8 cellular contexts compared by ENCODE assay signal in the genomic region with DNA sequence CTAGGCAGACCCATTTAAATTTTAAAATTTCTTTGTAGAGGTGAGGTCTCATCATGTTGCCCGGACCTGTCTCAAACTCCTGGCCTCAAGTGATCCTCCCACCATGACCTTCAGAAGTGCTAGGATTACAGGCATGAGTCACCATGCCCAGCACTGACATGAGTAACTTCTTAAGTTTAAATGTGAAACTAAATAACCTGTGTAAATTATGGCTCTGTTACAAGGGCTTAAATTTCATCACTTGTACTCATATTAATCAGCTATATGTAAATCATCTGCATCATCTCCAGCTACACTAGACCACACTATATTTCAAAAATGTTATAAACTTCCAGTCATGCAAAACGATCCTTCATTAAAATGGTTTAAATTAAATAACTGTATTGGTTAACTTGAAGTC. TPM values are rescaled to one million over a fixed set of nuclear protein-coding genes. Genes with fewer than 3 reads are reported as not detected.
DNase-seq lines count a peak whose midpoint lies in the region; ATAC-seq and TF ChIP-seq lines count a peak whose summit lies in the region.

No MANE protein-coding gene starts in this region.

- TF ChIP-seq CTCF in HEK293 (tag by site-specific recombination; IDR thresholded peaks at IDR 0.05), result no peak

- CTCF ChIA-PET in HEK293 (lab: Yijun Ruan, JAX), result interaction anchor here (0.5 to 1.4 kb wide), 3 partner anchors 18 to 419 kb away, joined by 3 to 4 read pairs (median 3); no protein-coding TSS in a partner anchor

- peaks cover 13 to 20% of the 10 kb centered on the region in 2 experiments for H3K36me3 ChIP-seq in HEK293 (ENCODE audit: control insufficient read depth in 2 of 2, insufficient read depth in 1 of 2, low read length in 2 of 2)

- H3K27ac ChIP-seq in HEK293 (ENCODE audit: extremely low read depth, low read depth, low read length), result no peak overlapping the region

- POLR2A ChIA-PET in HEK293 (lab: Yijun Ruan, JAX), result interaction anchor here (0.6 kb wide), 1 partner anchor 85 kb away, joined by 4 read pairs; no protein-coding TSS in a partner anchor

- in situ Hi-C loops in SK-MEL-5 (cut with HindIII; ENCODE audit: low pct_unique_long_range_greater_than_20kb, low sequenced_read_pairs), result no loop called here

- DNase-seq in Daoy (ENCODE audit: low read depth) (peak; percentile 60), SK-MEL-5 (ENCODE audit: low read depth, low spot score) (peak; percentile 13), fibroblast of peridontal ligament (ENCODE audit: extremely low read depth) (peak; percentile 85), stromal cell of bone marrow (ENCODE audit: low read depth) (peak; percentile 54), KG1 (lab: John Stamatoyannopoulos, UW) (no peak), NCI-H510A (lab: John Stamatoyannopoulos, UW) (no peak)

- ATAC-seq in GM21360 (IDR thresholded peaks at IDR 0.05; ENCODE audit: unreplicated experiment), result no peak

- no peaks in the 10 kb centered on the region for H3K9me3 ChIP-seq in HEK293 (ENCODE audit: control insufficient read depth, insufficient read depth, low read depth, low read length)

- peaks cover 19% of the 10 kb centered on the region for H3K4me1 ChIP-seq in HEK293 (ENCODE audit: control insufficient read depth, insufficient read depth, low read length)

- H3K4me3 ChIP-seq in HEK293 (ENCODE audit: low read depth, low read length), result no peak overlapping the region

TF ChIP-seq in HEK293, 187 proteins besides CTCF, POLR2A, EP300 and RAD21 (continues in another document):
- TF ChIP-seq ZNF416 (tag by site-specific recombination; IDR thresholded peaks at IDR 0.05), result no peak
- TF ChIP-seq ZIC2 (tag by site-specific recombination; IDR thresholded peaks at IDR 0.05), result no peak
- peak; percentile 82 for TF ChIP-seq ZFP69B (tag by site-specific recombination; IDR thresholded peaks at IDR 0.05)
- TF ChIP-seq ZNF549 (tag by site-specific recombination; IDR thresholded peaks at IDR 0.05), result no peak
- peak; percentile 80 for TF ChIP-seq KLF10 (tag by site-specific recombination; IDR thresholded peaks at IDR 0.05)
- TF ChIP-seq WT1 (tag by site-specific recombination; IDR thresholded peaks at IDR 0.05), result peak; percentile 93
- TF ChIP-seq ZFHX2 (tag by site-specific recombination; conservative IDR thresholded peaks at IDR 0.05), result no peak
- TF ChIP-seq, protein P1, sequence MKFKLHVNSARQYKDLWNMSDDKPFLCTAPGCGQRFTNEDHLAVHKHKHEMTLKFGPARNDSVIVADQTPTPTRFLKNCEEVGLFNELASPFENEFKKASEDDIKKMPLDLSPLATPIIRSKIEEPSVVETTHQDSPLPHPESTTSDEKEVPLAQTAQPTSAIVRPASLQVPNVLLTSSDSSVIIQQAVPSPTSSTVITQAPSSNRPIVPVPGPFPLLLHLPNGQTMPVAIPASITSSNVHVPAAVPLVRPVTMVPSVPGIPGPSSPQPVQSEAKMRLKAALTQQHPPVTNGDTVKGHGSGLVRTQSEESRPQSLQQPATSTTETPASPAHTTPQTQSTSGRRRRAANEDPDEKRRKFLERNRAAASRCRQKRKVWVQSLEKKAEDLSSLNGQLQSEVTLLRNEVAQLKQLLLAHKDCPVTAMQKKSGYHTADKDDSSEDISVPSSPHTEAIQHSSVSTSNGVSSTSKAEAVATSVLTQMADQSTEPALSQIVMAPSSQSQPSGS (tag by site-specific recombination; IDR thresholded peaks at IDR 0.05; ENCODE audit: low read depth), result 0 out of 2 replicates have a peak, but pooled peaks have one; percentile 30
- TF ChIP-seq, protein P2, sequence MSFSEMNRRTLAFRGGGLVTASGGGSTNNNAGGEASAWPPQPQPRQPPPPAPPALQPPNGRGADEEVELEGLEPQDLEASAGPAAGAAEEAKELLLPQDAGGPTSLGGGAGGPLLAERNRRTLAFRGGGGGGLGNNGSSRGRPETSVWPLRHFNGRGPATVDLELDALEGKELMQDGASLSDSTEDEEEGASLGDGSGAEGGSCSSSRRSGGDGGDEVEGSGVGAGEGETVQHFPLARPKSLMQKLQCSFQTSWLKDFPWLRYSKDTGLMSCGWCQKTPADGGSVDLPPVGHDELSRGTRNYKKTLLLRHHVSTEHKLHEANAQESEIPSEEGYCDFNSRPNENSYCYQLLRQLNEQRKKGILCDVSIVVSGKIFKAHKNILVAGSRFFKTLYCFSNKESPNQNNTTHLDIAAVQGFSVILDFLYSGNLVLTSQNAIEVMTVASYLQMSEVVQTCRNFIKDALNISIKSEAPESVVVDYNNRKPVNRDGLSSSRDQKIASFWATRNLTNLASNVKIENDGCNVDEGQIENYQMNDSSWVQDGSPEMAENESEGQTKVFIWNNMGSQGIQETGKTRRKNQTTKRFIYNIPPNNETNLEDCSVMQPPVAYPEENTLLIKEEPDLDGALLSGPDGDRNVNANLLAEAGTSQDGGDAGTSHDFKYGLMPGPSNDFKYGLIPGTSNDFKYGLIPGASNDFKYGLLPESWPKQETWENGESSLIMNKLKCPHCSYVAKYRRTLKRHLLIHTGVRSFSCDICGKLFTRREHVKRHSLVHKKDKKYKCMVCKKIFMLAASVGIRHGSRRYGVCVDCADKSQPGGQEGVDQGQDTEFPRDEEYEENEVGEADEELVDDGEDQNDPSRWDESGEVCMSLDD (tag by site-specific recombination; IDR thresholded peaks at IDR 0.05), result no peak
- TF ChIP-seq, protein P3, sequence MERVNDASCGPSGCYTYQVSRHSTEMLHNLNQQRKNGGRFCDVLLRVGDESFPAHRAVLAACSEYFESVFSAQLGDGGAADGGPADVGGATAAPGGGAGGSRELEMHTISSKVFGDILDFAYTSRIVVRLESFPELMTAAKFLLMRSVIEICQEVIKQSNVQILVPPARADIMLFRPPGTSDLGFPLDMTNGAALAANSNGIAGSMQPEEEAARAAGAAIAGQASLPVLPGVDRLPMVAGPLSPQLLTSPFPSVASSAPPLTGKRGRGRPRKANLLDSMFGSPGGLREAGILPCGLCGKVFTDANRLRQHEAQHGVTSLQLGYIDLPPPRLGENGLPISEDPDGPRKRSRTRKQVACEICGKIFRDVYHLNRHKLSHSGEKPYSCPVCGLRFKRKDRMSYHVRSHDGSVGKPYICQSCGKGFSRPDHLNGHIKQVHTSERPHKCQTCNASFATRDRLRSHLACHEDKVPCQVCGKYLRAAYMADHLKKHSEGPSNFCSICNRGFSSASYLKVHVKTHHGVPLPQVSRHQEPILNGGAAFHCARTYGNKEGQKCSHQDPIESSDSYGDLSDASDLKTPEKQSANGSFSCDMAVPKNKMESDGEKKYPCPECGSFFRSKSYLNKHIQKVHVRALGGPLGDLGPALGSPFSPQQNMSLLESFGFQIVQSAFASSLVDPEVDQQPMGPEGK (tag by site-specific recombination; IDR thresholded peaks at IDR 0.05), result no peak
- no peak for TF ChIP-seq ZNF341 (tag by site-specific recombination; IDR thresholded peaks at IDR 0.05; ENCODE audit: low read depth)
- no peak for TF ChIP-seq ZNF112 (tag by site-specific recombination; IDR thresholded peaks at IDR 0.05)
- no peak for TF ChIP-seq ZNF621 (tag by site-specific recombination; IDR thresholded peaks at IDR 0.05)
- TF ChIP-seq ZNF561 (tag by site-specific recombination; IDR thresholded peaks at IDR 0.05; ENCODE audit: borderline replicate concordance), result peak; percentile 43; the same call in 1 of the 2 replicates
- peak; percentile 68; the same call in 1 of the 2 replicates for TF ChIP-seq ZNF394 (tag by site-specific recombination; IDR thresholded peaks at IDR 0.05; ENCODE audit: borderline replicate concordance)
- no peak for TF ChIP-seq ZNF837 (tag by site-specific recombination; IDR thresholded peaks at IDR 0.05)
- TF ChIP-seq ZNF366 (tag by site-specific recombination; conservative IDR thresholded peaks at IDR 0.05), result peak; percentile 91
- no peak for TF ChIP-seq ZNF121 (tag by site-specific recombination; IDR thresholded peaks at IDR 0.05)
- TF ChIP-seq GLI4 (tag by site-specific recombination; IDR thresholded peaks at IDR 0.05), result no peak
- no peak for TF ChIP-seq ZNF426 (tag by site-specific recombination; IDR thresholded peaks at IDR 0.05)
- no peak for TF ChIP-seq ZNF37A (tag by site-specific recombination; IDR thresholded peaks at IDR 0.05)
- no peak for TF ChIP-seq SCRT1 (tag by site-specific recombination; IDR thresholded peaks at IDR 0.05; ENCODE audit: borderline replicate concordance)
- no peak for TF ChIP-seq ZBTB20 (tag by site-specific recombination; IDR thresholded peaks at IDR 0.05)
- no peak for TF ChIP-seq ZNF138 (tag by site-specific recombination; IDR thresholded peaks at IDR 0.05; ENCODE audit: borderline replicate concordance)
- TF ChIP-seq, protein P4, sequence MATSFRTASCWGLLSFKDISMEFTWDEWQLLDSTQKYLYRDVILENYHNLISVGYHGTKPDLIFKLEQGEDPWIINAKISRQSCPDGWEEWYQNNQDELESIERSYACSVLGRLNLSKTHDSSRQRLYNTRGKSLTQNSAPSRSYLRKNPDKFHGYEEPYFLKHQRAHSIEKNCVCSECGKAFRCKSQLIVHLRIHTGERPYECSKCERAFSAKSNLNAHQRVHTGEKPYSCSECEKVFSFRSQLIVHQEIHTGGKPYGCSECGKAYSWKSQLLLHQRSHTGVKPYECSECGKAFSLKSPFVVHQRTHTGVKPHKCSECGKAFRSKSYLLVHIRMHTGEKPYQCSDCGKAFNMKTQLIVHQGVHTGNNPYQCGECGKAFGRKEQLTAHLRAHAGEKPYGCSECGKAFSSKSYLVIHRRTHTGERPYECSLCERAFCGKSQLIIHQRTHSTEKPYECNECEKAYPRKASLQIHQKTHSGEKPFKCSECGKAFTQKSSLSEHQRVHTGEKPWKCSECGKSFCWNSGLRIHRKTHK (tag by site-specific recombination; IDR thresholded peaks at IDR 0.05), result no peak
- peak; percentile 45; the same call in 1 of the 2 replicates for TF ChIP-seq ZNF146 (tag by site-specific recombination; IDR thresholded peaks at IDR 0.05)
- no peak for TF ChIP-seq ZNF521 (tag by site-specific recombination; IDR thresholded peaks at IDR 0.05)
- no peak for TF ChIP-seq HOXA7 (CRISPR knock-in tag; IDR thresholded peaks at IDR 0.05; ENCODE audit: borderline replicate concordance)

RNA-seq across cellular contexts. Expression of a gene that starts 56.1 kb away (rescaled TPM):
- total RNA-seq in Daoy (2014; rRNA removed; shearing (Covaris generic)), result 33.9 and 35.5 TPM in 2 replicates
- total RNA-seq in SK-MEL-5 (2014; rRNA removed; shearing (Covaris generic)), result 63.2 and 80.5 TPM in 2 replicates
- 41.2 and 48.9 TPM in 2 replicates for polyA plus RNA-seq in SK-MEL-5 (2015; cell fraction: cytosol; rRNA removed)
- polyA plus RNA-seq in SK-MEL-5 (2015; cell fraction: nucleus; rRNA removed), result 47.9 and 61.2 TPM in 2 replicates

Comparison
In these comparisons a context has a peak if more than half of its experiments do, and no peak if none do; other contexts are left out.
1. DNase-seq: peak in Daoy (single experiment), SK-MEL-5 (single experiment), fibroblast of peridontal ligament (single experiment) and stromal cell of bone marrow (single experiment); none in KG1 (single experiment) and NCI-H510A (single experiment).